2 cellular contexts compared by ENCODE assay signal in the genomic region with DNA sequence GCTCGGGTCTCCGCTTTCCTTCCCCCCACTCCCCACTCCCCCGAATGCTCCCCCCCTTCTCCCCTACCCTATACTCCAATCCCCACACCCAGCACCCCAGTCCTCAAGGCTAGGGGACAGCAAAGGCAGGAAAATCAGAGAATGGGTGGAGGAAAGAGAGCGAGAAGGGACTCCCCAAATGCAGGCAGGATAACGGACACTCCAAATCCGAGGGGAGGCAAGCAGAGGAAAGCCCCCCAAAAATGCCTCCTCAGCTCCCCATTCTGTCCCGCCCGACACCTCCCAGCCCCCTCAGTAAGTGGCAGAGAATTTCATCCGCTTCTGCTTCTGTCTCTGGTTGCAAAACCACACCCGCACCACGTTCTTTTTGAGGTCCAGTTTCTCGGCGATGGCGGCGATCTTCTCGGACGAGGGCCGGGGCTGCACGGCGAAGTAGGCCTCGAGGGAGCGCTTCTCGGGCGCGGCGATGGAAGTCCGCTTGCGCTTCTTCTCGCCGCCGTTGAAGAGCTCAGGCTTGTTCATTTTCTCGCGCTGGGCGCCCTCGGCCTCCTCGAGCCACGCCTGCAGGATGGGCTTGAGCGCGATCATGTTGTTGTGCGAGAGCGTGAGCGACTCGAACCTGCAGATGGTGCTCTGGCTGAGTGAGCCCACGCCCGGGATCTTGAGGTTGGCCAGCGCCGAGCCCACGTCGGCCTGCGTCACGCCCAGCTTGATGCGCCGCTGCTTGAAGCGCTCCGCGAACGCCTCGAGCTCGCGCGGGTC.
TF ChIP-seq lines count a peak whose summit lies in the region.

No MANE protein-coding gene starts in this region.

TF ChIP-seq in GM23338, 12 proteins besides CTCF, POLR2A, EP300 and RAD21 (continues in another document):
- TF ChIP-seq, protein P1, sequence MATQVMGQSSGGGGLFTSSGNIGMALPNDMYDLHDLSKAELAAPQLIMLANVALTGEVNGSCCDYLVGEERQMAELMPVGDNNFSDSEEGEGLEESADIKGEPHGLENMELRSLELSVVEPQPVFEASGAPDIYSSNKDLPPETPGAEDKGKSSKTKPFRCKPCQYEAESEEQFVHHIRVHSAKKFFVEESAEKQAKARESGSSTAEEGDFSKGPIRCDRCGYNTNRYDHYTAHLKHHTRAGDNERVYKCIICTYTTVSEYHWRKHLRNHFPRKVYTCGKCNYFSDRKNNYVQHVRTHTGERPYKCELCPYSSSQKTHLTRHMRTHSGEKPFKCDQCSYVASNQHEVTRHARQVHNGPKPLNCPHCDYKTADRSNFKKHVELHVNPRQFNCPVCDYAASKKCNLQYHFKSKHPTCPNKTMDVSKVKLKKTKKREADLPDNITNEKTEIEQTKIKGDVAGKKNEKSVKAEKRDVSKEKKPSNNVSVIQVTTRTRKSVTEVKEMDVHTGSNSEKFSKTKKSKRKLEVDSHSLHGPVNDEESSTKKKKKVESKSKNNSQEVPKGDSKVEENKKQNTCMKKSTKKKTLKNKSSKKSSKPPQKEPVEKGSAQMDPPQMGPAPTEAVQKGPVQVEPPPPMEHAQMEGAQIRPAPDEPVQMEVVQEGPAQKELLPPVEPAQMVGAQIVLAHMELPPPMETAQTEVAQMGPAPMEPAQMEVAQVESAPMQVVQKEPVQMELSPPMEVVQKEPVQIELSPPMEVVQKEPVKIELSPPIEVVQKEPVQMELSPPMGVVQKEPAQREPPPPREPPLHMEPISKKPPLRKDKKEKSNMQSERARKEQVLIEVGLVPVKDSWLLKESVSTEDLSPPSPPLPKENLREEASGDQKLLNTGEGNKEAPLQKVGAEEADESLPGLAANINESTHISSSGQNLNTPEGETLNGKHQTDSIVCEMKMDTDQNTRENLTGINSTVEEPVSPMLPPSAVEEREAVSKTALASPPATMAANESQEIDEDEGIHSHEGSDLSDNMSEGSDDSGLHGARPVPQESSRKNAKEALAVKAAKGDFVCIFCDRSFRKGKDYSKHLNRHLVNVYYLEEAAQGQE (IDR thresholded peaks at IDR 0.05; ENCODE audit: unreplicated experiment), result no peak
- TF ChIP-seq CREB1 (CRISPR knock-in tag; IDR thresholded peaks at IDR 0.05; ENCODE audit: low read depth) (no peak), EZH2 (IDR thresholded peaks at IDR 0.05; ENCODE audit: low read depth, unreplicated experiment) (peak; percentile 99), ZNF331 (CRISPR knock-in tag; IDR thresholded peaks at IDR 0.05; ENCODE audit: low read depth) (no peak), JUNB (IDR thresholded peaks at IDR 0.05; ENCODE audit: unreplicated experiment) (no peak), STAT1 (IDR thresholded peaks at IDR 0.05; ENCODE audit: unreplicated experiment) (no peak), ZNF114 (CRISPR knock-in tag; IDR thresholded peaks at IDR 0.05) (no peak), POLR2AphosphoS5 (IDR thresholded peaks at IDR 0.05; ENCODE audit: low read depth) (no peak)
- TF ChIP-seq, protein P2, sequence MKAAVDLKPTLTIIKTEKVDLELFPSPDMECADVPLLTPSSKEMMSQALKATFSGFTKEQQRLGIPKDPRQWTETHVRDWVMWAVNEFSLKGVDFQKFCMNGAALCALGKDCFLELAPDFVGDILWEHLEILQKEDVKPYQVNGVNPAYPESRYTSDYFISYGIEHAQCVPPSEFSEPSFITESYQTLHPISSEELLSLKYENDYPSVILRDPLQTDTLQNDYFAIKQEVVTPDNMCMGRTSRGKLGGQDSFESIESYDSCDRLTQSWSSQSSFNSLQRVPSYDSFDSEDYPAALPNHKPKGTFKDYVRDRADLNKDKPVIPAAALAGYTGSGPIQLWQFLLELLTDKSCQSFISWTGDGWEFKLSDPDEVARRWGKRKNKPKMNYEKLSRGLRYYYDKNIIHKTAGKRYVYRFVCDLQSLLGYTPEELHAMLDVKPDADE (IDR thresholded peaks at IDR 0.05), result no peak

TF ChIP-seq in K562, 482 proteins besides CTCF, POLR2A, EP300 and RAD21:
- TF ChIP-seq, protein P3, sequence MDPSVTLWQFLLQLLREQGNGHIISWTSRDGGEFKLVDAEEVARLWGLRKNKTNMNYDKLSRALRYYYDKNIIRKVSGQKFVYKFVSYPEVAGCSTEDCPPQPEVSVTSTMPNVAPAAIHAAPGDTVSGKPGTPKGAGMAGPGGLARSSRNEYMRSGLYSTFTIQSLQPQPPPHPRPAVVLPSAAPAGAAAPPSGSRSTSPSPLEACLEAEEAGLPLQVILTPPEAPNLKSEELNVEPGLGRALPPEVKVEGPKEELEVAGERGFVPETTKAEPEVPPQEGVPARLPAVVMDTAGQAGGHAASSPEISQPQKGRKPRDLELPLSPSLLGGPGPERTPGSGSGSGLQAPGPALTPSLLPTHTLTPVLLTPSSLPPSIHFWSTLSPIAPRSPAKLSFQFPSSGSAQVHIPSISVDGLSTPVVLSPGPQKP (CRISPR knock-in tag; IDR thresholded peaks at IDR 0.05), result no peak
- TF ChIP-seq, protein P4, sequence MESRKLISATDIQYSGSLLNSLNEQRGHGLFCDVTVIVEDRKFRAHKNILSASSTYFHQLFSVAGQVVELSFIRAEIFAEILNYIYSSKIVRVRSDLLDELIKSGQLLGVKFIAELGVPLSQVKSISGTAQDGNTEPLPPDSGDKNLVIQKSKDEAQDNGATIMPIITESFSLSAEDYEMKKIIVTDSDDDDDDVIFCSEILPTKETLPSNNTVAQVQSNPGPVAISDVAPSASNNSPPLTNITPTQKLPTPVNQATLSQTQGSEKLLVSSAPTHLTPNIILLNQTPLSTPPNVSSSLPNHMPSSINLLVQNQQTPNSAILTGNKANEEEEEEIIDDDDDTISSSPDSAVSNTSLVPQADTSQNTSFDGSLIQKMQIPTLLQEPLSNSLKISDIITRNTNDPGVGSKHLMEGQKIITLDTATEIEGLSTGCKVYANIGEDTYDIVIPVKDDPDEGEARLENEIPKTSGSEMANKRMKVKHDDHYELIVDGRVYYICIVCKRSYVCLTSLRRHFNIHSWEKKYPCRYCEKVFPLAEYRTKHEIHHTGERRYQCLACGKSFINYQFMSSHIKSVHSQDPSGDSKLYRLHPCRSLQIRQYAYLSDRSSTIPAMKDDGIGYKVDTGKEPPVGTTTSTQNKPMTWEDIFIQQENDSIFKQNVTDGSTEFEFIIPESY (CRISPR knock-in tag; IDR thresholded peaks at IDR 0.05), result peak; percentile 23; the same call in 1 of the 2 replicates
- TF ChIP-seq SRSF7 (optimal IDR thresholded peaks at IDR 0.05; ENCODE audit: low read depth, low read length), result no peak
